ENCODE assay signal across 9 cellular contexts in the genomic region with DNA sequence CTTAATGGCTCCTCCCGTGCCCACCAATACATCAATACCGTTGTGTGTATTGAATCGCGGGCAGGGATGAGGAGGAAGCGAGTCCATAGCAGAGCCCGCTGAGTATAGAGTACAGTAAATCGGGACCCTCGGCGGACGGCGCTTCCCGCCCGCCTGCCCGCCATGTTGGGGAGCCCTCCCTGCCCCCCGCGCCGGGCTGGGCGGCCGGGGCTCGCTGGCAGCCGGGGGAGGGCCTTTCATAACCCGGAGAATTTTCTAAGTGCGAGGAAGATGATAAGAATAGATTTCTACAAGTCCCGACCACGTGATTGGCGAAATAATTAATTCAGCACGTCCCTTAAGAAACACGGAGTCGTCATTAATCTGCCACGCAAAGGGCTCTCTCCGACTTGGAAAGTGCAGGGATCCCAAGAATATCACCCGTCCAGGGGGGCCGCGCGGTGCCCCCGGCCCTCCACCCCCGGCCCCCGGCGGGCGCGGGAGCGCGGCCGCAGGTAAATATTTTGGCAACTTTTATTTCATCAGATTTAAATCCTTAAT. TPM values are rescaled to one million over a fixed set of nuclear protein-coding genes. Genes with fewer than 3 reads are reported as not detected.
DNase-seq lines count a peak whose midpoint lies in the region; ATAC-seq and TF ChIP-seq lines count a peak whose summit lies in the region.
"Had no signal": no experiment of that assay in that cellular context is flagged by ENCODE, and none has a peak within 500 bp of the region (broad histone marks: within the 10 kb centered on the region; RNA-seq: fewer than 3 reads in every experiment).

A gene (plus strand): TSS at position 349 of the 540 bp plus-strand sequence. CDS start 11,808 bp downstream, outside the sequence.

- no peak within 1 kb of the TSS for H3K27ac Mint-ChIP-seq in effector memory CD8-positive, alpha-beta T cell
- H3K27ac Mint-ChIP-seq: activated T-helper 17 cell treated with anti-CD3 and anti-CD28 coated beads, Interleukin-2, amount 50 U/mL, for 72 hours had no signal

- intact Hi-C loops in prostate gland (cut with DNase I) = no loop called here
- intact Hi-C loops in mucosa of descending colon (cut with DNase I, micrococcal nuclease) = no loop called here

- H3K36me3 ChIP-seq in prostate gland (no peaks in the 10 kb centered on the region), mucosa of descending colon (ENCODE audit: low read depth) (no peaks in the 10 kb centered on the region)

- H3K9me3 ChIP-seq in prostate gland = no peaks in the 10 kb centered on the region
- no peaks in the 10 kb centered on the region for H3K9me3 ChIP-seq in mucosa of descending colon

- TF ChIP-seq POLR2A in prostate gland (IDR thresholded peaks at IDR 0.05) = no peak

- no peak within 1 kb of the TSS for H3K4me3 ChIP-seq in prostate gland
- no peak within 1 kb of the TSS for H3K4me3 ChIP-seq in mucosa of descending colon

- ATAC-seq in effector memory CD8-positive, alpha-beta T cell (replicated peaks) = no peak
- ATAC-seq in HG02588 (IDR thresholded peaks at IDR 0.05; ENCODE audit: unreplicated experiment) = no peak
- no peak for ATAC-seq in mucosa of descending colon
- ATAC-seq: activated T-helper 17 cell treated with anti-CD3 and anti-CD28 coated beads, Interleukin-2, amount 50 U/mL, for 72 hours had no signal

- no peak for TF ChIP-seq CTCF in prostate gland (IDR thresholded peaks at IDR 0.05)
- TF ChIP-seq CTCF in mucosa of descending colon (IDR thresholded peaks at IDR 0.05) = no peak

- H3K27me3 Mint-ChIP-seq in effector memory CD8-positive, alpha-beta T cell = peaks cover 87 to 100% of the 10 kb centered on the region in 2 donors

- peaks cover 18% of the 10 kb centered on the region for H3K36me3 Mint-ChIP-seq in effector memory CD8-positive, alpha-beta T cell (ENCODE audit: insufficient read depth)

- DNase-seq in Daoy (ENCODE audit: low read depth) = peak; percentile 42
- DNase-seq in NCI-H510A treated with DMSO at 0.1 percent for 48 hours (lab: John Stamatoyannopoulos, UW) = peak; percentile 43
- no peak for DNase-seq in effector memory CD8-positive, alpha-beta T cell
- no peak for DNase-seq in renal cortical epithelial cell (ENCODE audit: low read depth)
- DNase-seq in prostate gland (ENCODE audit: low spot score) = no peak
- DNase-seq in mucosa of descending colon = no peak

- no peak within 1 kb of the TSS for H3K27ac ChIP-seq in prostate gland
- H3K27ac ChIP-seq: epithelial cell of prostate had no signal

- H3K9me3 Mint-ChIP-seq in effector memory CD8-positive, alpha-beta T cell = no peaks in the 10 kb centered on the region
- H3K9me3 Mint-ChIP-seq: activated T-helper 17 cell treated with anti-CD3 and anti-CD28 coated beads, Interleukin-2, amount 50 U/mL, for 72 hours had no signal

- 10% methylated on average over 44 of the region's 44 CpGs for WGBS in prostate gland

- H3K4me3 Mint-ChIP-seq in effector memory CD8-positive, alpha-beta T cell = peak within 1 kb of the TSS; percentile 50 to 58
- H3K4me3 Mint-ChIP-seq: activated T-helper 17 cell treated with anti-CD3 and anti-CD28 coated beads, Interleukin-2, amount 50 U/mL, for 72 hours had no signal

- H3K4me1 Mint-ChIP-seq in effector memory CD8-positive, alpha-beta T cell (ENCODE audit: low read depth in 2 of 2) = peaks cover 9 to 11% of the 10 kb centered on the region in 2 donors

- peaks cover 44% of the 10 kb centered on the region for H3K27me3 ChIP-seq in prostate gland (replicated peaks; ENCODE audit: insufficient read depth)

- H3K4me1 ChIP-seq in prostate gland (replicated peaks) (no peaks in the 10 kb centered on the region), mucosa of descending colon (ENCODE audit: low read depth) (peaks cover 15% of the 10 kb centered on the region)

RNA-seq across cellular contexts. Expression of the gene that starts here (rescaled TPM):
- total RNA-seq in Daoy (2014; rRNA removed; shearing (Covaris generic)) = 5.0 and 10.9 TPM in 2 replicates
- total RNA-seq in renal cortical epithelial cell (2.3 and 26.9 TPM in 2 replicates), prostate gland (1 to 10 TPM; 2.2 to 5.3 TPM), mucosa of descending colon (1 to 10 TPM; 5.8 to 7.0 (median 6.0) TPM)
- total RNA-seq: activated T-helper 17 cell treated with anti-CD3 and anti-CD28 coated beads, Interleukin-2, amount 50 U/mL, for 72 hours had no signal

Comparison
In these comparisons a context has a peak if more than half of its experiments do, and no peak if none do; other contexts are left out.
1. DNase-seq: peak in Daoy (single experiment) and NCI-H510A treated with DMSO at 0.1 percent for 48 hours (single experiment); none in effector memory CD8-positive, alpha-beta T cell (0 of 3), renal cortical epithelial cell (single experiment), prostate gland (single experiment) and mucosa of descending colon (0 of 3).